ENCODE assay signal across 8 cellular contexts in the genomic region with DNA sequence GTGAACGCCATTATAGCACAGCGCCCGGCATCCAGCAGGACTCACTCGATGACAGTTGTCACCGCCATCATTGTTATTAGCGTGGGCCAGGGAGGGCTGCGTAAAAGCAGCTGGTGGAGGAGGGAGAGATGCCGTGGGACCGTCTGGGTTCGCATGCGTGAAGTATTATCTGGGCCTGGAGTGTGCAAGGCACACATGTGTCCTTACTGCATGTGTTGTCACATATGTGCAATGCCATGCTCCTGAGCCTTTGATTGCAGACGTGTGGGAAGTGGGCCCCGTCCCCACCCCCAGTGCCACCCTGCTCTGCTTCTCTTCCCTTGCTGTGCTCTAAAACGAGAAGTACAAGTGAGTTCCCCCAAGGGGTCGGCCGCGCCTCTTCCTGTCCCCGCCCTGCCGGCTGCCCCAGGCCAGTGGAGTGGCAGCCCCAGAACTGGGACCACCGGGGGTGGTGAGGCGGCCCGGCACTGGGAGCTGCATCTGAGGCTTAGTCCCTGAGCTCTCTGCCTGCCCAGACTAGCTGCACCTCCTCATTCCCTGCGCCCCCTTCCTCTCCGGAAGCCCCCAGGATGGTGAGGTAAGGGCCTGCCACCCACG. TPM values are rescaled to one million over a fixed set of nuclear protein-coding genes. Genes with fewer than 3 reads are reported as not detected.
DNase-seq lines count a peak whose midpoint lies in the region; ATAC-seq and TF ChIP-seq lines count a peak whose summit lies in the region.

Gene PTPN6 (plus strand): TSS at position 413 of the 597 bp plus-strand sequence. CDS start 157 bp downstream, at position 570.

- H3K27me3 Mint-ChIP-seq in activated T-helper 17 cell treated with anti-CD3 and anti-CD28 coated beads, Interleukin-2, amount 50 U/mL, for 72 hours = no peaks in the 10 kb centered on the region
- H3K27me3 Mint-ChIP-seq in osteocyte (ENCODE audit: unreplicated experiment) = no peaks in the 10 kb centered on the region

- ATAC-seq in activated T-helper 17 cell treated with anti-CD3 and anti-CD28 coated beads, Interleukin-2, amount 50 U/mL, for 72 hours (replicated peaks) = peak; percentile 6
- no peak for ATAC-seq in GM21515 (IDR thresholded peaks at IDR 0.05; ENCODE audit: unreplicated experiment)

- peaks cover 52% of the 10 kb centered on the region for H3K4me1 Mint-ChIP-seq in activated T-helper 17 cell treated with anti-CD3 and anti-CD28 coated beads, Interleukin-2, amount 50 U/mL, for 72 hours
- H3K4me1 Mint-ChIP-seq in osteocyte (ENCODE audit: unreplicated experiment) = peaks cover 27% of the 10 kb centered on the region

- H3K4me1 ChIP-seq in DOHH2 (ENCODE audit: control insufficient read depth, low read length) (peaks cover 79% of the 10 kb centered on the region), Loucy (ENCODE audit: insufficient read depth, low read length, poor library complexity, severe bottlenecking) (peaks cover 56% of the 10 kb centered on the region), iPS-15b (ENCODE audit: control insufficient read depth, insufficient read depth, low read length) (no peaks in the 10 kb centered on the region)

- peak within 1 kb of the TSS; percentile 87 for H3K4me3 Mint-ChIP-seq in activated T-helper 17 cell treated with anti-CD3 and anti-CD28 coated beads, Interleukin-2, amount 50 U/mL, for 72 hours
- H3K4me3 Mint-ChIP-seq in osteocyte (ENCODE audit: unreplicated experiment) = no peak within 1 kb of the TSS

- H3K9ac ChIP-seq in Loucy (ENCODE audit: low read depth, low read length, poor library complexity, severe bottlenecking) (peak within 1 kb of the TSS; percentile 97), iPS-15b (ENCODE audit: low read depth, low read length) (peak within 1 kb of the TSS; percentile 12)

- peaks cover 5% of the 10 kb centered on the region for H3F3A ChIP-seq in DOHH2 (ENCODE audit: control insufficient read depth, insufficient read depth)
- H3F3A ChIP-seq in Loucy (ENCODE audit: low read depth) = no peaks in the 10 kb centered on the region

- peak; percentile 75 for DNase-seq in stimulated activated CD8-positive, alpha-beta memory T cell treated with anti-CD3 and anti-CD28 coated beads, Interleukin-4, amount 100 ng/mL, for 48 hours
- DNase-seq in SHP77 (lab: John Stamatoyannopoulos, UW) (no peak), osteocyte (ENCODE audit: extremely low spot score, unreplicated experiment) (no peak)

- H3K4me2 ChIP-seq in DOHH2 (ENCODE audit: low read length) (peak within 1 kb of the TSS; percentile 98), Loucy (ENCODE audit: low read depth, low read length, poor library complexity, severe bottlenecking) (peak within 1 kb of the TSS; percentile 97)

- H3K9me2 ChIP-seq in DOHH2 (replicated peaks; ENCODE audit: control insufficient read depth, low read length) = no peaks in the 10 kb centered on the region
- H3K9me2 ChIP-seq in Loucy (replicated peaks; ENCODE audit: low read depth, low read length) = no peaks in the 10 kb centered on the region

- H3K36me3 ChIP-seq in DOHH2 (ENCODE audit: control insufficient read depth, low read length) (no peaks in the 10 kb centered on the region), Loucy (ENCODE audit: insufficient read depth, low read length) (no peaks in the 10 kb centered on the region), iPS-15b (ENCODE audit: control insufficient read depth, insufficient read depth, low read length) (peaks cover 14% of the 10 kb centered on the region)

- H3K9me3 ChIP-seq in DOHH2 (ENCODE audit: control insufficient read depth, insufficient read depth, low read length) = no peaks in the 10 kb centered on the region
- no peaks in the 10 kb centered on the region for H3K9me3 ChIP-seq in Loucy (ENCODE audit: insufficient read depth, low read depth, low read length)
- H3K9me3 ChIP-seq in iPS-15b (ENCODE audit: control insufficient read depth, insufficient read depth, low read length) = no peaks in the 10 kb centered on the region

- H3K79me2 ChIP-seq in DOHH2 (ENCODE audit: control insufficient read depth, low read length) (no peaks in the 10 kb centered on the region), Loucy (ENCODE audit: insufficient read depth, low read length) (peaks cover 72% of the 10 kb centered on the region)

- peaks cover 55% of the 10 kb centered on the region for H3K27me3 ChIP-seq in DOHH2 (ENCODE audit: control insufficient read depth, low read length)
- no peaks in the 10 kb centered on the region for H3K27me3 ChIP-seq in Loucy (ENCODE audit: insufficient read depth, low read length, poor library complexity, severe bottlenecking)
- no peaks in the 10 kb centered on the region for H3K27me3 ChIP-seq in iPS-15b (ENCODE audit: control insufficient read depth, insufficient read depth, low read length)

- peak within 1 kb of the TSS; percentile 100 for H3K27ac Mint-ChIP-seq in activated T-helper 17 cell treated with anti-CD3 and anti-CD28 coated beads, Interleukin-2, amount 50 U/mL, for 72 hours
- H3K27ac Mint-ChIP-seq in osteocyte (ENCODE audit: unreplicated experiment) = no peak within 1 kb of the TSS

- TF ChIP-seq CTCF in DOHH2 (IDR thresholded peaks at IDR 0.05; ENCODE audit: low read depth, low read length, poor library complexity, severe bottlenecking) (no peak), Loucy (conservative IDR thresholded peaks at IDR 0.05; ENCODE audit: low read length) (no peak), osteocyte (IDR thresholded peaks at IDR 0.05) (no peak)

- H2AFZ ChIP-seq in Loucy (ENCODE audit: low read length) = peak within 1 kb of the TSS; percentile 17; the same call in 1 of the 2 replicates

- H3K36me3 Mint-ChIP-seq in activated T-helper 17 cell treated with anti-CD3 and anti-CD28 coated beads, Interleukin-2, amount 50 U/mL, for 72 hours (ENCODE audit: low read depth) = peaks cover 86% of the 10 kb centered on the region
- peaks cover 9% of the 10 kb centered on the region for H3K36me3 Mint-ChIP-seq in osteocyte (ENCODE audit: unreplicated experiment)

- peak within 1 kb of the TSS; percentile 16; the same call in 1 of the 2 replicates for H3K27ac ChIP-seq in DOHH2 (ENCODE audit: low read depth, low read length)

- H4K20me1 ChIP-seq in DOHH2 (ENCODE audit: control insufficient read depth, insufficient read depth, low read depth, low read length) = peaks cover 10% of the 10 kb centered on the region; the same call in 1 of the 2 replicates
- H4K20me1 ChIP-seq in Loucy (ENCODE audit: insufficient read depth, low read length, poor library complexity, severe bottlenecking) = no peaks in the 10 kb centered on the region

- no peaks in the 10 kb centered on the region for H3K9me3 Mint-ChIP-seq in activated T-helper 17 cell treated with anti-CD3 and anti-CD28 coated beads, Interleukin-2, amount 50 U/mL, for 72 hours
- H3K9me3 Mint-ChIP-seq in osteocyte (ENCODE audit: unreplicated experiment) = no peaks in the 10 kb centered on the region

- peak within 1 kb of the TSS; percentile 73 for H3K4me3 ChIP-seq in DOHH2 (ENCODE audit: low read length)
- peak within 1 kb of the TSS; percentile 91 for H3K4me3 ChIP-seq in Loucy (ENCODE audit: low read length, poor library complexity, severe bottlenecking)
- H3K4me3 ChIP-seq in iPS-15b (ENCODE audit: low read depth, low read length) = no peak within 1 kb of the TSS

RNA-seq across cellular contexts. Expression of gene PTPN6, which starts in this region (rescaled TPM):
- 100 to 1,000 TPM; 134 to 223 TPM for total RNA-seq in activated T-helper 17 cell treated with anti-CD3 and anti-CD28 coated beads, Interleukin-2, amount 50 U/mL, for 72 hours
- total RNA-seq in osteocyte = 0.29 and 0.94 TPM in 2 replicates

Comparison
In these comparisons a context has a peak if more than half of its experiments do, and no peak if none do; other contexts are left out.
1. RNA of gene PTPN6 (total RNA-seq): 134 to 223 TPM in activated T-helper 17 cell treated with anti-CD3 and anti-CD28 coated beads, Interleukin-2, amount 50 U/mL, for 72 hours; 0.29 to 0.94 TPM in osteocyte; every median in the first group is over 10 times any median in the second.